ENCODE assay signal across 1 cellular context in the genomic region with DNA sequence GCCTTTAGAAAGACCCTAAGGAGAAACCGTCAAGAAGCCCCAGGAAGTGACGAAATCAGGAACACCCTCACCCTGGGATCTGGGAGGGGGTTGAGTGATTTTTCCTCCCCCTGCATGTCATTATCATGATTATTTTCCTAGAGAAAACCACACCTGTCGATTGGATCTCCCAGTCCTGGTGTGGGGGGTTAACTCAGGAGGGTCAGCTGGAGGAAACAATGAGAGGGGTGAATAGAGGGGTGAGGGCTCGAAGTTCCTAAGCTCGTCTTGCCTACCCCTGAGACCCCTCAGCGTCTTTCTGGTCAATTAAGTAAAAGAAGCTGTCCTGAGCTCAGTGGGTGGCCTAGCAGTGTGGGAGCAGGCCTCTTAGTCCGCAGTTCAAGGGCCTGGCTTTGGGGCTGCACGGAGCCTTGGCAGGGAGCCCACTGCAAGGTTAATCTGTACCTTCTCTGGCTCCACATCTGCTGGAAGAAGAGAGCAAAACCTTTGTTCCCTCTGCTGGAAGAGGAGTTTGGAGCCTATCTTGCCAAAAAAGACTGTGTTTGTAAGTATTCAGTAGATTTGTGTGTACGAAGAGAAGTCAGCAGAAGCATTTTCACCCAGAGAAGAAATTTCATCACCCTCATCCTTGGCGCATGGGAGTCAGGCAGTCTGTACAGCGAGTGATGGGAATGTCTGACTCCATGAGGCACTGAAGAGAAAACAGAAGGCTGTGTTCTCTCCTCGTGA.
TF ChIP-seq lines count a peak whose summit lies in the region.

No MANE protein-coding gene starts in this region.

TF ChIP-seq in H1, 55 proteins besides CTCF, POLR2A, EP300 and RAD21:
- TF ChIP-seq SUZ12 (IDR thresholded peaks at IDR 0.05; ENCODE audit: low read length): no peak
- TF ChIP-seq TBP (IDR thresholded peaks at IDR 0.05; ENCODE audit: low read depth, low read length): no peak
- no peak for TF ChIP-seq CBX5 (IDR thresholded peaks at IDR 0.05; ENCODE audit: low read depth, low read length)
- TF ChIP-seq ZNF274 (IDR thresholded peaks at IDR 0.05; ENCODE audit: borderline replicate concordance, extremely low read depth, low read length): no peak
- no peak for TF ChIP-seq TAF7 (optimal IDR thresholded peaks at IDR 0.05; ENCODE audit: borderline replicate concordance, low read depth, low read length)
- no peak for TF ChIP-seq EGR1 (IDR thresholded peaks at IDR 0.05; ENCODE audit: borderline replicate concordance, low read depth, low read length)
- TF ChIP-seq KDM5A (IDR thresholded peaks at IDR 0.05; ENCODE audit: low read length): no peak
- TF ChIP-seq SAP30 (IDR thresholded peaks at IDR 0.05; ENCODE audit: insufficient read depth, insufficient replicate concordance, low read length): no peak
- TF ChIP-seq, protein P1, sequence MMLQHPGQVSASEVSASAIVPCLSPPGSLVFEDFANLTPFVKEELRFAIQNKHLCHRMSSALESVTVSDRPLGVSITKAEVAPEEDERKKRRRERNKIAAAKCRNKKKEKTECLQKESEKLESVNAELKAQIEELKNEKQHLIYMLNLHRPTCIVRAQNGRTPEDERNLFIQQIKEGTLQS (IDR thresholded peaks at IDR 0.05; ENCODE audit: insufficient read depth, low read depth, low read length): no peak
- no peak for TF ChIP-seq POLR2AphosphoS5 (IDR thresholded peaks at IDR 0.05; ENCODE audit: low read depth, low read length)
- TF ChIP-seq CREB1 (IDR thresholded peaks at IDR 0.05): no peak
